14 cellular contexts compared by ENCODE assay signal in genomic region chr2:18585526-18585925, GRCh38. TPM values are rescaled to one million over a fixed set of nuclear protein-coding genes. Genes with fewer than 3 reads are reported as not detected.
A peak's percentile ranks its signal among the peaks of the same experiment; 100 is the strongest.
DNase-seq lines count a peak whose midpoint lies in the region; ATAC-seq, FAIRE-seq and TF ChIP-seq lines count a peak whose summit lies in the region.
"Had no signal": no experiment of that assay in that cellular context is flagged by ENCODE, and none has a peak within 500 bp of the region (broad histone marks: within the 10 kb centered on the region; RNA-seq: fewer than 3 reads in every experiment).

No MANE protein-coding gene starts in this region.

- no peak overlapping the region for H3K4me3 Mint-ChIP-seq in HFFc6
- H3K4me3 Mint-ChIP-seq in activated CD4-positive, alpha-beta T cell treated with anti-CD3 and anti-CD28 coated beads, Interleukin-2, amount 10 ng/mL, durations not matched to agents 24 days and 14 days: no peak overlapping the region
- H3K4me3 Mint-ChIP-seq: H9 had no signal

- H4K20me1 ChIP-seq in keratinocyte (ENCODE audit: control insufficient read depth, extremely low read depth, insufficient read depth, low read length): no peaks in the 10 kb centered on the region

- no peaks in the 10 kb centered on the region for H3K9me1 ChIP-seq in keratinocyte (ENCODE audit: control insufficient read depth, extremely low read depth, insufficient read depth, low read length)

- TF ChIP-seq CTCF in HFFc6 (IDR thresholded peaks at IDR 0.05) (no peak), bronchial epithelial cell (IDR thresholded peaks at IDR 0.05; ENCODE audit: insufficient read depth, low read length, severe bottlenecking) (no peak), keratinocyte (optimal IDR thresholded peaks at IDR 0.05 in 1 of 3, IDR thresholded peaks at IDR 0.05 in 1 of 3, conservative IDR thresholded peaks at IDR 0.05 in 1 of 3; ENCODE audit: extremely low read depth in 1 of 3, insufficient read depth in 2 of 3, low read length in 3 of 3) (no peak)

- H3K4me1 Mint-ChIP-seq in HFFc6 (ENCODE audit: low read depth): peaks cover 43% of the 10 kb centered on the region
- no peaks in the 10 kb centered on the region for H3K4me1 Mint-ChIP-seq in activated CD4-positive, alpha-beta T cell treated with anti-CD3 and anti-CD28 coated beads, Interleukin-2, amount 10 ng/mL, durations not matched to agents 24 days and 14 days

- no peaks in the 10 kb centered on the region; the same call in 1 of the 2 replicates for H3K27me3 Mint-ChIP-seq in HFFc6 (ENCODE audit: insufficient read depth)
- no peaks in the 10 kb centered on the region for H3K27me3 Mint-ChIP-seq in activated CD4-positive, alpha-beta T cell treated with anti-CD3 and anti-CD28 coated beads, Interleukin-2, amount 10 ng/mL, durations not matched to agents 24 days and 14 days

- H2AFZ ChIP-seq in keratinocyte (ENCODE audit: control insufficient read depth, low read length): peak overlapping the region; percentile 32

- no peak overlapping the region for H3K27ac ChIP-seq in keratinocyte (ENCODE audit: control insufficient read depth, insufficient read depth, low read length)
- H3K27ac ChIP-seq: A549 had no signal

- 0 out of 2 replicates have a peak, but pooled peaks cover 7% of the 10 kb centered on the region for H3K9me3 Mint-ChIP-seq in HFFc6
- peaks cover 8% of the 10 kb centered on the region for H3K9me3 Mint-ChIP-seq in activated CD4-positive, alpha-beta T cell treated with anti-CD3 and anti-CD28 coated beads, Interleukin-2, amount 10 ng/mL, durations not matched to agents 24 days and 14 days

- DNase-seq in AG20443 (ENCODE audit: low spot score) (peak; percentile 17), HFFc6 (peak; percentile 13), bronchial epithelial cell (ENCODE audit: low read depth) (peak; percentile 63), keratinocyte (ENCODE audit: low read depth, low spot score) (no peak), COLO668 (lab: John Stamatoyannopoulos, UW; ENCODE audit: unreplicated experiment) (no peak)
- no peak for DNase-seq in activated CD4-positive, alpha-beta T cell treated with anti-CD3 and anti-CD28 coated beads, Interleukin-2, amount 10 ng/mL, durations not matched to agents 24 days and 14 days
- DNase-seq: BE2C, DMS 273 treated with DMSO at 0.1 percent for 48 hours, H9, NCI-H1092 had no signal

- no peak for ATAC-seq in HG03521 (IDR thresholded peaks at IDR 0.05; ENCODE audit: unreplicated experiment)
- ATAC-seq: A549 had no signal

- H3K79me2 ChIP-seq in keratinocyte (ENCODE audit: control insufficient read depth, insufficient read depth, low read length): no peaks in the 10 kb centered on the region

- no peak overlapping the region for H3K9ac ChIP-seq in keratinocyte (ENCODE audit: control insufficient read depth, extremely low read depth, insufficient read depth, low read length)

- H3K36me3 Mint-ChIP-seq in HFFc6 (ENCODE audit: low read depth): peaks cover 29% of the 10 kb centered on the region
- peaks cover 2% of the 10 kb centered on the region for H3K36me3 Mint-ChIP-seq in activated CD4-positive, alpha-beta T cell treated with anti-CD3 and anti-CD28 coated beads, Interleukin-2, amount 10 ng/mL, durations not matched to agents 24 days and 14 days (ENCODE audit: low read depth)

- H3K36me3 ChIP-seq in bronchial epithelial cell (ENCODE audit: control insufficient read depth, insufficient read depth, low read length): peaks cover 1% of the 10 kb centered on the region
- H3K36me3 ChIP-seq in keratinocyte (ENCODE audit: control insufficient read depth in 2 of 2, extremely low read depth in 1 of 2, insufficient read depth in 2 of 2, low read length in 2 of 2): no peaks in the 10 kb centered on the region
- H3K36me3 ChIP-seq: BE2C had no signal

- no peak overlapping the region for H3K4me3 ChIP-seq in bronchial epithelial cell (ENCODE audit: low read depth, low read length)
- no peak overlapping the region for H3K4me3 ChIP-seq in keratinocyte (ENCODE audit: control insufficient read depth in 2 of 3, extremely low read depth in 1 of 3, insufficient read depth in 2 of 3, low read depth in 1 of 3, low read length in 3 of 3)
- H3K4me3 ChIP-seq: A549 had no signal

- H3K27ac Mint-ChIP-seq in HFFc6: peak overlapping the region; percentile 47; the same call in 1 of the 2 replicates
- H3K27ac Mint-ChIP-seq in activated CD4-positive, alpha-beta T cell treated with anti-CD3 and anti-CD28 coated beads, Interleukin-2, amount 10 ng/mL, durations not matched to agents 24 days and 14 days: no peak overlapping the region
- H3K27ac Mint-ChIP-seq: H9 had no signal

- intact Hi-C loops in activated CD4-positive, alpha-beta T cell treated with anti-CD3 and anti-CD28 coated beads, Interleukin-2, amount 10 ng/mL, durations not matched to agents 24 days and 14 days (cut with micrococcal nuclease): no loop called here

- H3K9me3 ChIP-seq in keratinocyte (ENCODE audit: control insufficient read depth, low read depth, low read length): peaks cover 3% of the 10 kb centered on the region
- H3K9me3 ChIP-seq: A549, BE2C had no signal

- H3K27me3 ChIP-seq in bronchial epithelial cell (ENCODE audit: control insufficient read depth, insufficient read depth, low read length) (no peaks in the 10 kb centered on the region), keratinocyte (ENCODE audit: control insufficient read depth, extremely low read depth, insufficient read depth, low read length) (no peaks in the 10 kb centered on the region)
- H3K27me3 ChIP-seq: BE2C had no signal

- H3K4me2 ChIP-seq in keratinocyte (ENCODE audit: control insufficient read depth, extremely low read depth, insufficient read depth, low read depth, low read length): peak overlapping the region; percentile 24
- H3K4me2 ChIP-seq: A549 had no signal

- peaks cover 19% of the 10 kb centered on the region for H3K4me1 ChIP-seq in keratinocyte (ENCODE audit: control insufficient read depth, extremely low read depth, insufficient read depth, low read length)
- H3K4me1 ChIP-seq: A549 had no signal

- dilution Hi-C loops in keratinocyte (cut with MboI; ENCODE audit: extremely low pct_ligation_motif_present, low sequenced_read_pairs): no loop called here

- FAIRE-seq in bronchial epithelial cell (lab: Jason Lieb, UNC): no peak
- peak; percentile 73 for FAIRE-seq in keratinocyte (lab: Jason Lieb, UNC)
- FAIRE-seq: A549 had no signal

RNA-seq across cellular contexts. Expression of gene NT5C1B, which starts 3.8 kb away (rescaled TPM):
- total RNA-seq in HFFc6 (2021; fragmentation: NEBNext Ultra II Directional; extraction: Animal tissue kit (Norgen Biotek cat#: 25700)): not detected
- total RNA-seq in bronchial epithelial cell: not detected in 2 replicates
- not detected in 3 replicates for polyA plus RNA-seq in keratinocyte
- not detected for polyA plus RNA-seq in keratinocyte (2011; ENCODE audit: low read depth)
- polyA plus RNA-seq in keratinocyte (2011; cell fraction: cytosol; rRNA removed): not detected in 2 replicates
- polyA plus RNA-seq in keratinocyte (2011; cell fraction: nucleus; rRNA removed): not detected in 2 replicates
- polyA plus RNA-seq in keratinocyte (2012; ENCODE audit: low replicate concordance): 1.3 TPM in 1 of 2 replicates, not detected in the other
- polyA minus RNA-seq in keratinocyte: not detected in 3 replicates
- not detected for polyA minus RNA-seq in keratinocyte (2011; cell fraction: cytosol; rRNA and poly(A)+ RNA removed)
- not detected in 2 replicates for polyA minus RNA-seq in keratinocyte (2011; cell fraction: nucleus; rRNA and poly(A)+ RNA removed)
- total RNA-seq in activated CD4-positive, alpha-beta T cell treated with anti-CD3 and anti-CD28 coated beads, Interleukin-2, amount 10 ng/mL, durations not matched to agents 24 days and 14 days: not detected in 2 replicates
- total RNA-seq: Daoy, H9, HT1080 had no signal
- polyA plus RNA-seq: A549 had no signal

RNA-seq across cellular contexts. Expression of gene RDH14, which starts 25.1 kb away (rescaled TPM):
- 10 to 100 TPM; 15.0 to 21.6 (median 17.7) TPM for total RNA-seq in HFFc6 (2021; fragmentation: NEBNext Ultra II Directional; extraction: Animal tissue kit (Norgen Biotek cat#: 25700))
- 15.6 and 18.2 TPM in 2 replicates for total RNA-seq in bronchial epithelial cell
- polyA plus RNA-seq in keratinocyte: 22.6 to 29.6 TPM (median 24.7 TPM) in 3 replicates
- 9.8 TPM for polyA plus RNA-seq in keratinocyte (2011; ENCODE audit: low read depth)
- 11.5 and 21.1 TPM in 2 replicates for polyA plus RNA-seq in keratinocyte (2011; cell fraction: cytosol; rRNA removed)
- 21.6 and 22.4 TPM in 2 replicates for polyA plus RNA-seq in keratinocyte (2011; cell fraction: nucleus; rRNA removed)
- polyA plus RNA-seq in keratinocyte (2012; ENCODE audit: low replicate concordance): 14.5 and 18.2 TPM in 2 replicates
- polyA minus RNA-seq in keratinocyte: 3.4 to 8.1 TPM (median 5.9 TPM) in 3 replicates
- polyA minus RNA-seq in keratinocyte (2011; cell fraction: cytosol; rRNA and poly(A)+ RNA removed): 12.7 TPM
- polyA minus RNA-seq in keratinocyte (2011; cell fraction: nucleus; rRNA and poly(A)+ RNA removed): 9.2 and 15.1 TPM in 2 replicates
- total RNA-seq in activated CD4-positive, alpha-beta T cell treated with anti-CD3 and anti-CD28 coated beads, Interleukin-2, amount 10 ng/mL, durations not matched to agents 24 days and 14 days: 14.2 and 15.1 TPM in 2 replicates

Comparison
In these comparisons a context has a peak if more than half of its experiments do, and no peak if none do; other contexts are left out.
1. DNase-seq: peak in AG20443 (single experiment), HFFc6 (single experiment) and bronchial epithelial cell (single experiment); none in keratinocyte (single experiment), activated CD4-positive, alpha-beta T cell treated with anti-CD3 and anti-CD28 coated beads, Interleukin-2, amount 10 ng/mL, durations not matched to agents 24 days and 14 days (single experiment) and COLO668 (single experiment).